Comparison of ENCODE assay signal across 8 cellular contexts in the genomic region with DNA sequence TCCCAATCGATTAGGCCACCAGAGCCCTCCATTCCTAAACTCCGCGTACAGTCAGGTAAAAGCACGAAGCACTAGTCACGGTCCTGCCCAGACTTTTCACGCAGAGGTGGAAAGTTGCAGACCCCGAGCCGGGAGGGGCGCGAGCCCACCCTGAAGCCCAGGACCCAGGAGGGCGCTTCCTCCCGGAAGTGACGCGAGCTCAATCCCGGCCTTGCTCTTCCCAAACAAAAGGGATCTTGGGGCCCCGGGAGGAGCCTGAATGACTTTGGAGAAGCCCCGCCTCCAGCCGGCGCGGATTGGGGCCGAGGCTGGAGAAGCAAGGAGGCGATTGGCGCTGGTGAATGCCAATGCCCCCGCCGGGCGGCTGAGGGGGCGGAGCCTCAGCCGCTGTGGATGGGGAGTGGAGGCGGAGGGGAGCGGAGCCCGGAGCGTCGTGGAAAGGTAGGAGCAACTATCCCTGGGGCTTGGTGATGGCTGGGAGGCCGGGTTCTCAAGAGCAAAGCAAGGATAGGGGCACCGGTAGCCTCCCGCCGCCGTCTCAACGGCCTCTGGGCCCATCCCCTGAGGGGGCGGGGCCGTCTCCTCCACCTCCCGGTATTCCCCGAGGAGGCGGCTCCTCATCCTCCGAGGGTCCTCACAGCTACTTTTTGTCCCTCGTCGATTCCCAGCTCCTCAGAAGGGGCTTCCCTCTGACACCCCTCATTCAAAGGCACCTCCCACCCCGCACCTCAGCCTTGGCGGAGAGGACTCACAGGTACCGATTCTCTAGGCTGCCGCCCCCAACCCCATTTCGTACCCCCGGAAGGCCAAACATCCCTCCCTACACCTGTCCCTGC. TPM values are rescaled to one million over a fixed set of nuclear protein-coding genes. Genes with fewer than 3 reads are reported as not detected.
A peak's percentile ranks its signal among the peaks of the same experiment; 100 is the strongest.
DNase-seq lines count a peak whose midpoint lies in the region; ATAC-seq and TF ChIP-seq lines count a peak whose summit lies in the region.

A gene with protein sequence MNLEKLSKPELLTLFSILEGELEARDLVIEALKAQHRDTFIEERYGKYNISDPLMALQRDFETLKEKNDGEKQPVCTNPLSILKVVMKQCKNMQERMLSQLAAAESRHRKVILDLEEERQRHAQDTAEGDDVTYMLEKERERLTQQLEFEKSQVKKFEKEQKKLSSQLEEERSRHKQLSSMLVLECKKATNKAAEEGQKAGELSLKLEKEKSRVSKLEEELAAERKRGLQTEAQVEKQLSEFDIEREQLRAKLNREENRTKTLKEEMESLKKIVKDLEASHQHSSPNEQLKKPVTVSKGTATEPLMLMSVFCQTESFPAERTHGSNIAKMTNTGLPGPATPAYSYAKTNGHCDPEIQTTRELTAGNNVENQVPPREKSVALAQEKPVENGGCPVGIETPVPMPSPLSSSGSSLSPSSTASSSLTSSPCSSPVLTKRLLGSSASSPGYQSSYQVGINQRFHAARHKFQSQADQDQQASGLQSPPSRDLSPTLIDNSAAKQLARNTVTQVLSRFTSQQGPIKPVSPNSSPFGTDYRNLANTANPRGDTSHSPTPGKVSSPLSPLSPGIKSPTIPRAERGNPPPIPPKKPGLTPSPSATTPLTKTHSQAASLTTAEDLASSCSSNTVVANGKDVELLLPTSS (plus strand): TSS at position 383 of the 836 bp plus-strand sequence. CDS start 19,952 bp downstream, outside the sequence.

- peak; percentile 77 for ATAC-seq in HG03439 (IDR thresholded peaks at IDR 0.05; ENCODE audit: unreplicated experiment)
- ATAC-seq in left lung, result peak; percentile 93

- H3K27me3 Mint-ChIP-seq in dendritic cell treated with granulocyte-macrophage colony-stimulating factor and Interleukin-4, amounts not matched to agents 40 ng/mL and 50 ng/mL, for 4 days, result no peaks in the 10 kb centered on the region

- H3K27me3 ChIP-seq in left lung, result peaks cover 0 to 6% of the 10 kb centered on the region in 2 donors

- peak within 1 kb of the TSS; percentile 77 to 100 for H3K4me3 ChIP-seq in left lung

- H3K27ac ChIP-seq in left lung, result peak within 1 kb of the TSS; percentile 89 to 91

- H3K4me3 Mint-ChIP-seq in dendritic cell treated with granulocyte-macrophage colony-stimulating factor and Interleukin-4, amounts not matched to agents 40 ng/mL and 50 ng/mL, for 4 days, result peak within 1 kb of the TSS; percentile 98

- intact Hi-C loops in dendritic cell treated with granulocyte-macrophage colony-stimulating factor and Interleukin-4, amounts not matched to agents 40 ng/mL and 50 ng/mL, for 4 days (cut with micrococcal nuclease), result loop anchor here (2.0 to 5.0 kb wide), 4 partner anchors 15 to 319 kb away; partner anchors contain the start of genes CAPZA1, PPM1J and ST7L
- intact Hi-C loops in left lung (cut with DNase I), result loop anchor here (5.0 to 10.0 kb wide), 3 partner anchors 66 to 309 kb away; partner anchors contain the start of gene RHOC (in 1 of the 2)

- peak within 1 kb of the TSS; percentile 98 for H3K27ac Mint-ChIP-seq in dendritic cell treated with granulocyte-macrophage colony-stimulating factor and Interleukin-4, amounts not matched to agents 40 ng/mL and 50 ng/mL, for 4 days

- no peaks in the 10 kb centered on the region for H3K9me3 Mint-ChIP-seq in dendritic cell treated with granulocyte-macrophage colony-stimulating factor and Interleukin-4, amounts not matched to agents 40 ng/mL and 50 ng/mL, for 4 days

- peaks cover 18% of the 10 kb centered on the region for H3K36me3 Mint-ChIP-seq in dendritic cell treated with granulocyte-macrophage colony-stimulating factor and Interleukin-4, amounts not matched to agents 40 ng/mL and 50 ng/mL, for 4 days (ENCODE audit: low read depth)

- no peak for TF ChIP-seq CTCF in left lung (IDR thresholded peaks at IDR 0.05)

- peaks cover 29 to 77% of the 10 kb centered on the region in 2 donors for H3K4me1 ChIP-seq in left lung

- peak; percentile 98 for DNase-seq in AG20443 (ENCODE audit: low spot score)
- peak; percentile 81 for DNase-seq in GM19238 (ENCODE audit: insufficient read length, low spot score)
- peak; percentile 97 for DNase-seq in NCI-H510A treated with DMSO at 0.1 percent for 48 hours (lab: John Stamatoyannopoulos, UW)
- peak; percentile 74 for DNase-seq in activated CD4-positive, alpha-beta T cell treated with anti-CD3 and anti-CD28 coated beads, Interleukin-2, amount 50 U/mL, for 1 hour
- DNase-seq in left lung, result peak; percentile 97
- DNase-seq in stimulated activated CD4-positive, alpha-beta T cell treated with anti-CD3 and anti-CD28 coated beads, Interleukin-2, amount 100 ng/mL, for 4 hours (ENCODE audit: low read depth), result peak; percentile 69

- H3K9me3 ChIP-seq in left lung, result no peaks in the 10 kb centered on the region

- no peaks in the 10 kb centered on the region for H3K36me3 ChIP-seq in left lung

- peaks cover 76% of the 10 kb centered on the region for H3K4me1 Mint-ChIP-seq in dendritic cell treated with granulocyte-macrophage colony-stimulating factor and Interleukin-4, amounts not matched to agents 40 ng/mL and 50 ng/mL, for 4 days (ENCODE audit: low read depth)

RNA-seq across cellular contexts. Expression of the gene that starts here (rescaled TPM):
- total RNA-seq in left lung, result 10 to 100 TPM; 42.3 to 49.2 TPM

Comparison
In these comparisons a context has a peak if more than half of its experiments do, and no peak if none do; other contexts are left out.
1. Peak in every context shown above with its lines: DNase-seq, ATAC-seq, H3K4me3 ChIP-seq and H3K27ac ChIP-seq.